35 cellular contexts compared by ENCODE assay signal in the genomic region with DNA sequence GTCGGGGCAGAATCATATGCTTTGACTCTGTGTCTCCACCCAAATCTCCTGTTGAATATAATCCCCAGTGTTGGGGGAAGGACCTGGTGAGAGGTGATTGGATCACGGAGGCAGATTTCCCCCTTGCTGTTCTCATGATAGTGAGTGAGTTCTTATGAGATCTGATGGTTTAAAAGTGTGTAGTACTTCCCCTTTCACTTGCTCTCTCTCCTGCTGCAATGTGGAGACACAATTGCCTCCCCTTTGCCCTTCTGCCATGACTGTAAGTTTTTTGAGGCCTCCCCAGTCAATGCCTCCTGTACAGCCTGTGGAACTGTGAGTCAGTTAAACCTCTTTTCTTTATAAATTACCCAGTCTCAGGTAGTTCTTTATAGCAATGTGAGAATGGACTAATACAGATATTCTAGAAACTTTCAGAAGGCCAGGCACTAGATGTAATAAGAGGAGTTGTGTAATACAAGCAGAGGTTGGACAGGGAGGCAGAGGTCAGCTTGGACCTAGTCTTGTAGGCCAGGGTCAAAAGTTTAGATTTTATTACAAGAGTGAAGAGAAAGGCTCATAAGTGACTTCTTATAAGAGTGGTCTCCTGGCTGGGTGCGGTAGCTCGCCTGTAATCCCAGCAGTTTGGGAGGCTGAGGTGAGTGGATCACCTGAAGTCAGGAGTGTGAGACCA. TPM values are rescaled to one million over a fixed set of nuclear protein-coding genes. Genes with fewer than 3 reads are reported as not detected.
DNase-seq lines count a peak whose midpoint lies in the region; ATAC-seq, FAIRE-seq and TF ChIP-seq lines count a peak whose summit lies in the region.
"Had no signal": no experiment of that assay in that cellular context is flagged by ENCODE, and none has a peak within 500 bp of the region (broad histone marks: within the 10 kb centered on the region; RNA-seq: fewer than 3 reads in every experiment).

No MANE protein-coding gene starts in this region.

- H3K9me3 ChIP-seq in GM12878 (replicated peaks; ENCODE audit: control insufficient read depth, insufficient read depth, low read length) = peaks cover 1% of the 10 kb centered on the region; the same call in 1 of the 3 replicates
- H3K9me3 ChIP-seq: breast epithelium, tibial nerve had no signal

- H3K27ac ChIP-seq in GM12878 (ENCODE audit: control insufficient read depth, insufficient read depth) = no peak overlapping the region
- H3K27ac ChIP-seq: breast epithelium, GM23248, PC-9, skin epidermis, tibial nerve had no signal

- no peaks in the 10 kb centered on the region for H3K4me1 ChIP-seq in GM12878 (ENCODE audit: control insufficient read depth, insufficient read depth, low read length)
- H3K4me1 ChIP-seq: breast epithelium, tibial nerve had no signal

- no peak overlapping the region for H3K4me3 ChIP-seq in NB4 (ENCODE audit: low read depth, low read length)
- H3K4me3 ChIP-seq in GM12878 = no peak overlapping the region
- H3K4me3 ChIP-seq: breast epithelium, GM23248, PC-9, skin epidermis, tibial nerve had no signal

- H3K4me1 Mint-ChIP-seq in T-helper 2 cell treated with Interferon-gamma antibody and Interleukin-4, amounts not matched to agents 5 μg/mL and 100 μg/mL, for 36 hours (ENCODE audit: low read depth) = peaks cover 3% of the 10 kb centered on the region
- peaks cover 20% of the 10 kb centered on the region for H3K4me1 Mint-ChIP-seq in stimulated activated memory B cell treated with anti-CD40 and anti-IgM and Interleukin-4, amounts not matched to agents 10 μg/mL and 1 μg/mL and 100 μg/mL, for 72 hours
- H3K4me1 Mint-ChIP-seq: activated T-helper 17 cell treated with anti-CD3 and anti-CD28 coated beads, Interleukin-2, amount 50 U/mL, for 72 hours had no signal

- no peak overlapping the region for H2AFZ ChIP-seq in GM12878 (ENCODE audit: control insufficient read depth, low read depth, low read length)
- H2AFZ ChIP-seq: GM23248, PC-9 had no signal

- H3K36me3 ChIP-seq in GM12878 (ENCODE audit: control insufficient read depth in 2 of 2, insufficient read depth in 2 of 2, low read length in 1 of 2) = no peaks in the 10 kb centered on the region
- H3K36me3 ChIP-seq: breast epithelium, tibial nerve had no signal

- CTCF ChIA-PET in GM12878 (lab: Yijun Ruan, JAX) = no interaction called here
- CTCF ChIA-PET in HEK293T (lab: Yijun Ruan, JAX) = no interaction called here

- peak; percentile 58 for ATAC-seq in GM12878
- ATAC-seq in stimulated activated memory B cell treated with anti-CD40 and anti-IgM and Interleukin-4, amounts not matched to agents 10 μg/mL and 1 μg/mL and 100 μg/mL, for 72 hours = peak; percentile 34
- ATAC-seq: activated T-helper 17 cell treated with anti-CD3 and anti-CD28 coated beads, Interleukin-2, amount 50 U/mL, for 72 hours; natural killer cell treated with Interleukin-12 subunit alpha and Interleukin-12 subunit beta and Interleukin-15 and Interleukin-18, amount 100 ng/mL, for 72 hours; Right ventricle myocardium inferior had no signal

- H4K20me1 ChIP-seq in GM12878 (ENCODE audit: control insufficient read depth, insufficient read depth) = no peaks in the 10 kb centered on the region

- TF ChIP-seq RAD21 in GM12878 (IDR thresholded peaks at IDR 0.05; ENCODE audit: insufficient read depth, low read depth, low read length) = no peak

- peak overlapping the region; percentile 32 for H3K27ac Mint-ChIP-seq in T-helper 2 cell treated with Interferon-gamma antibody and Interleukin-4, amounts not matched to agents 5 μg/mL and 100 μg/mL, for 36 hours
- H3K27ac Mint-ChIP-seq in stimulated activated memory B cell treated with anti-CD40 and anti-IgM and Interleukin-4, amounts not matched to agents 10 μg/mL and 1 μg/mL and 100 μg/mL, for 72 hours = no peak overlapping the region
- H3K27ac Mint-ChIP-seq: activated naive CD4-positive, alpha-beta T cell treated with anti-CD3 and anti-CD28 coated beads, Interleukin-2, amount 50 U/mL, for 24 hours; activated T-helper 17 cell treated with anti-CD3 and anti-CD28 coated beads, Interleukin-2, amount 50 U/mL, for 72 hours; CD4-positive, alpha-beta T cell; natural killer cell treated with Interleukin-12 subunit alpha and Interleukin-12 subunit beta and Interleukin-15 and Interleukin-18, amount 100 ng/mL, for 72 hours had no signal

- H3K9me3 Mint-ChIP-seq in T-helper 2 cell treated with Interferon-gamma antibody and Interleukin-4, amounts not matched to agents 5 μg/mL and 100 μg/mL, for 36 hours = no peaks in the 10 kb centered on the region
- no peaks in the 10 kb centered on the region for H3K9me3 Mint-ChIP-seq in stimulated activated memory B cell treated with anti-CD40 and anti-IgM and Interleukin-4, amounts not matched to agents 10 μg/mL and 1 μg/mL and 100 μg/mL, for 72 hours
- H3K9me3 Mint-ChIP-seq: activated naive CD4-positive, alpha-beta T cell treated with anti-CD3 and anti-CD28 coated beads, Interleukin-2, amount 50 U/mL, for 24 hours; activated T-helper 17 cell treated with anti-CD3 and anti-CD28 coated beads, Interleukin-2, amount 50 U/mL, for 72 hours; CD4-positive, alpha-beta T cell; natural killer cell treated with Interleukin-12 subunit alpha and Interleukin-12 subunit beta and Interleukin-15 and Interleukin-18, amount 100 ng/mL, for 72 hours had no signal

- in situ Hi-C loops in GM12878 (cut with MboI) = no loop called here

- SMC1A ChIA-PET in GM12878 (lab: Charles Lee; ENCODE audit: uncharacterized antibody, unreplicated experiment) = no interaction called here

- peaks cover 3% of the 10 kb centered on the region for H3K27me3 Mint-ChIP-seq in T-helper 2 cell treated with Interferon-gamma antibody and Interleukin-4, amounts not matched to agents 5 μg/mL and 100 μg/mL, for 36 hours (ENCODE audit: low read depth)
- H3K27me3 Mint-ChIP-seq in stimulated activated memory B cell treated with anti-CD40 and anti-IgM and Interleukin-4, amounts not matched to agents 10 μg/mL and 1 μg/mL and 100 μg/mL, for 72 hours = peaks cover 26% of the 10 kb centered on the region
- H3K27me3 Mint-ChIP-seq: natural killer cell treated with Interleukin-12 subunit alpha and Interleukin-12 subunit beta and Interleukin-15 and Interleukin-18, amount 100 ng/mL, for 72 hours had no signal

- no peak overlapping the region for H3K4me2 ChIP-seq in GM12878 (ENCODE audit: control insufficient read depth, insufficient read depth)
- H3K4me2 ChIP-seq: PC-9 had no signal

- 30% methylated on average over 4 of the region's 4 CpGs for WGBS in GM12878 (ENCODE audit: insufficient coverage, insufficient replicate concordance, low lambda C conversion rate, missing lambda C conversion rate)

- RAD21 ChIA-PET in GM12878 (lab: Charles Lee; ENCODE audit: unreplicated experiment) = interaction anchor here (1.3 kb wide), 1 partner anchor 9 kb away, joined by 3 read pairs; no protein-coding TSS in a partner anchor

- TF ChIP-seq POLR2A in NB4 (IDR thresholded peaks at IDR 0.05; ENCODE audit: extremely low read depth, insufficient read length) = no peak
- TF ChIP-seq POLR2A in GM12878 (IDR thresholded peaks at IDR 0.05; ENCODE audit: low read depth, low read length) = no peak

- POLR2A ChIA-PET in GM12878 (lab: Charles Lee) (no interaction called here), HEK293T (lab: Yijun Ruan, JAX) (no interaction called here)

- FAIRE-seq in GM12878 (lab: Jason Lieb, UNC) = no peak
- FAIRE-seq: D721Med, islet of Langerhans had no signal

- no peaks in the 10 kb centered on the region for H3K27me3 ChIP-seq in GM12878 (replicated peaks in 1 of 2; ENCODE audit: control insufficient read depth in 2 of 2, insufficient read depth in 2 of 2, low read length in 1 of 2)
- H3K27me3 ChIP-seq: breast epithelium, tibial nerve had no signal

- H3K9ac ChIP-seq in GM12878 (ENCODE audit: control insufficient read depth, insufficient read depth, low read length) = no peak overlapping the region
- H3K9ac ChIP-seq: GM23248 had no signal

- no peaks in the 10 kb centered on the region for H3K36me3 Mint-ChIP-seq in T-helper 2 cell treated with Interferon-gamma antibody and Interleukin-4, amounts not matched to agents 5 μg/mL and 100 μg/mL, for 36 hours (ENCODE audit: low read depth)
- H3K36me3 Mint-ChIP-seq in stimulated activated memory B cell treated with anti-CD40 and anti-IgM and Interleukin-4, amounts not matched to agents 10 μg/mL and 1 μg/mL and 100 μg/mL, for 72 hours = no peaks in the 10 kb centered on the region
- H3K36me3 Mint-ChIP-seq: activated naive CD4-positive, alpha-beta T cell treated with anti-CD3 and anti-CD28 coated beads, Interleukin-2, amount 50 U/mL, for 24 hours; natural killer cell treated with Interleukin-12 subunit alpha and Interleukin-12 subunit beta and Interleukin-15 and Interleukin-18, amount 100 ng/mL, for 72 hours had no signal

- H3K79me2 ChIP-seq in GM12878 (ENCODE audit: control insufficient read depth, insufficient read depth, low read length) = no peaks in the 10 kb centered on the region

- TF ChIP-seq EP300 in GM12878 (IDR thresholded peaks at IDR 0.05; ENCODE audit: borderline replicate concordance in 1 of 2, control insufficient read depth in 1 of 2, low read depth in 2 of 2, low read length in 2 of 2) = no peak

- intact Hi-C loops in GM12878 (cut with micrococcal nuclease; ENCODE audit: unreplicated experiment) = no loop called here

- no TSS peak for BruUV-seq in GM12878 (replicated peaks; lab: Mats Ljungman, UMichigan)

- no peak overlapping the region for H3K4me3 Mint-ChIP-seq in T-helper 2 cell treated with Interferon-gamma antibody and Interleukin-4, amounts not matched to agents 5 μg/mL and 100 μg/mL, for 36 hours
- H3K4me3 Mint-ChIP-seq in stimulated activated memory B cell treated with anti-CD40 and anti-IgM and Interleukin-4, amounts not matched to agents 10 μg/mL and 1 μg/mL and 100 μg/mL, for 72 hours = no peak overlapping the region
- H3K4me3 Mint-ChIP-seq: activated naive CD4-positive, alpha-beta T cell treated with anti-CD3 and anti-CD28 coated beads, Interleukin-2, amount 50 U/mL, for 24 hours; activated T-helper 17 cell treated with anti-CD3 and anti-CD28 coated beads, Interleukin-2, amount 50 U/mL, for 72 hours; CD4-positive, alpha-beta T cell; natural killer cell treated with Interleukin-12 subunit alpha and Interleukin-12 subunit beta and Interleukin-15 and Interleukin-18, amount 100 ng/mL, for 72 hours had no signal

- DNase-seq in T-helper 2 cell treated with Interferon-gamma antibody and Interleukin-4, amounts not matched to agents 5 μg/mL and 100 μg/mL, for 36 hours (ENCODE audit: low spot score) = no peak
- DNase-seq in T-helper 2 cell = no peak
- peak; percentile 73 for DNase-seq in NB4 (ENCODE audit: low read depth)
- no peak for DNase-seq in GM12878 (ENCODE audit: low read depth, low spot score)
- no peak for DNase-seq in SK-N-DZ (ENCODE audit: low spot score)
- DNase-seq in NK-92 treated with Interleukin-12 subunit alpha and Interleukin-12 subunit beta, amount 100 ng/mL, for 24 hours (lab: John Stamatoyannopoulos, UW) = no peak
- DNase-seq in HEK293T (ENCODE audit: extremely low spot score) = no peak
- DNase-seq: activated CD4-positive, alpha-beta T cell treated with anti-CD3 and anti-CD28 coated beads, Interleukin-2, amount 50 U/mL, for 1 hour; CD4-positive, alpha-beta T cell; effector CD4-positive, alpha-beta T cell; glutamatergic neuron; GM23248; KG1; MM.1S; NCI-H146; NCI-H446 treated with DMSO at 0.1 percent for 48 hours; NCI-H82; PC-9; stimulated activated CD8-positive, alpha-beta memory T cell treated with anti-CD3 and anti-CD28 coated beads, Interleukin-4, amount 100 ng/mL, for 48 hours had no signal

- no peak for TF ChIP-seq CTCF in NB4 (IDR thresholded peaks at IDR 0.05; ENCODE audit: low read depth, low read length)
- no peak for TF ChIP-seq CTCF in GM12878 (IDR thresholded peaks at IDR 0.05 in 2 of 3, conservative IDR thresholded peaks at IDR 0.05 in 1 of 3; ENCODE audit: control insufficient read depth in 2 of 3, extremely low read depth in 1 of 3, insufficient read depth in 1 of 3, low read depth in 3 of 3, low read length in 3 of 3)

RNA-seq across cellular contexts. Expression of a gene that starts 9.3 kb away (rescaled TPM):
- not detected in 2 replicates for total RNA-seq in GM12878 (2013; cell fraction: nucleolus; rRNA removed)
- not detected in 2 replicates for total RNA-seq in GM12878 (2014; rRNA removed)
- not detected in 2 replicates for total RNA-seq in GM12878 (2014; rRNA removed; fragmentation: Illumina TruSeq; extraction: Trizol)
- total RNA-seq in GM12878 (2021) = 1.3 and 1.4 TPM in 2 replicates
- polyA plus RNA-seq in GM12878 (2011; ENCODE audit: low read depth) = not detected
- not detected in 2 replicates for polyA plus RNA-seq in GM12878 (2011; rRNA removed)
- polyA plus RNA-seq in GM12878 (2011; cell fraction: cytosol; rRNA removed) = not detected in 2 replicates
- not detected in 2 replicates for polyA plus RNA-seq in GM12878 (2011; cell fraction: nucleus; rRNA removed)
- polyA plus RNA-seq in GM12878 (2012) = 0.06 TPM in 1 of 2 replicates, not detected in the other
- polyA plus RNA-seq in GM12878 (2014; fragmentation: Illumina TruSeq; extraction: Trizol) = not detected in 2 replicates
- polyA plus RNA-seq in GM12878 (2014; fragmentation: Nextera tagmentation; extraction: Ambion mirVana) = not detected
- polyA plus RNA-seq in GM12878 (2014; rRNA removed) = not detected in 2 replicates
- under 1 TPM in 1 of 2 experiments, not detected in 1; 0.24 TPM for polyA plus RNA-seq in GM12878 (2016; fragmentation: Nextera tagmentation; extraction: Ambion mirVana)
- polyA minus RNA-seq in GM12878 (2011; rRNA and poly(A)+ RNA removed) = not detected in 2 replicates
- polyA minus RNA-seq in GM12878 (2011; cell fraction: cytosol; rRNA and poly(A)+ RNA removed) = not detected in 2 replicates
- not detected in 2 replicates for polyA minus RNA-seq in GM12878 (2011; cell fraction: nucleus; rRNA and poly(A)+ RNA removed)
- 22.4 and 28.2 TPM in 2 replicates for polyA plus RNA-seq in SK-N-DZ (2014; cell fraction: cytosol; rRNA removed)
- polyA plus RNA-seq in SK-N-DZ (2014; cell fraction: nucleus; rRNA removed) = 11.5 and 26.6 TPM in 2 replicates
- total RNA-seq: activated T-helper 17 cell treated with anti-CD3 and anti-CD28 coated beads, Interleukin-2, amount 50 U/mL, for 72 hours; Daoy; HT1080; natural killer cell treated with Interleukin-12 subunit alpha and Interleukin-12 subunit beta and Interleukin-15 and Interleukin-18, amount 100 ng/mL, for 72 hours had no signal

RNA-seq across cellular contexts. Expression of a gene that starts 20.7 kb away (rescaled TPM):
- 29.9 and 31.2 TPM in 2 replicates for total RNA-seq in GM12878 (2013; cell fraction: nucleolus; rRNA removed)
- total RNA-seq in GM12878 (2014; rRNA removed) (143 and 146 TPM in 2 replicates), GM12878 (2014; rRNA removed; fragmentation: Illumina TruSeq; extraction: Trizol) (114 and 115 TPM in 2 replicates), GM12878 (2021) (128 and 142 TPM in 2 replicates)
- polyA plus RNA-seq in GM12878 (2011; ENCODE audit: low read depth) = 107 TPM
- polyA plus RNA-seq in GM12878 (2011; rRNA removed) (142 and 211 TPM in 2 replicates), GM12878 (2014; fragmentation: Illumina TruSeq; extraction: Trizol) (166 and 179 TPM in 2 replicates), GM12878 (2014; fragmentation: Nextera tagmentation; extraction: Ambion mirVana) (100 to 1,000 TPM; 262 to 295 TPM), GM12878 (2014; rRNA removed) (161 and 177 TPM in 2 replicates), GM12878 (2016; fragmentation: Nextera tagmentation; extraction: Ambion mirVana) (100 to 1,000 TPM; 156 to 170 TPM)
- polyA plus RNA-seq in GM12878 (2011; cell fraction: cytosol; rRNA removed) = 352 and 471 TPM in 2 replicates
- 157 and 180 TPM in 2 replicates for polyA plus RNA-seq in GM12878 (2011; cell fraction: nucleus; rRNA removed)
- 137 and 151 TPM in 2 replicates for polyA plus RNA-seq in GM12878 (2012)
- 300 and 364 TPM in 2 replicates for polyA minus RNA-seq in GM12878 (2011; rRNA and poly(A)+ RNA removed)
- 55.1 and 68.1 TPM in 2 replicates for polyA minus RNA-seq in GM12878 (2011; cell fraction: cytosol; rRNA and poly(A)+ RNA removed)
- 35.7 and 40.4 TPM in 2 replicates for polyA minus RNA-seq in GM12878 (2011; cell fraction: nucleus; rRNA and poly(A)+ RNA removed)
- 47.7 and 47.8 TPM in 2 replicates for polyA plus RNA-seq in SK-N-DZ (2014; cell fraction: cytosol; rRNA removed)
- 17.3 and 21.4 TPM in 2 replicates for polyA plus RNA-seq in SK-N-DZ (2014; cell fraction: nucleus; rRNA removed)

RNA-seq across cellular contexts. Expression of a gene that starts 50.8 kb away (rescaled TPM):
- not detected in 2 replicates for total RNA-seq in GM12878 (2013; cell fraction: nucleolus; rRNA removed)
- total RNA-seq in GM12878 (2014; rRNA removed) = not detected in 2 replicates
- total RNA-seq in GM12878 (2014; rRNA removed; fragmentation: Illumina TruSeq; extraction: Trizol) = not detected in 2 replicates
- total RNA-seq in GM12878 (2021) = not detected in 2 replicates
- polyA plus RNA-seq in GM12878 (2011; ENCODE audit: low read depth) = 0.16 TPM
- polyA plus RNA-seq in GM12878 (2011; rRNA removed) = not detected in 2 replicates
- polyA plus RNA-seq in GM12878 (2011; cell fraction: cytosol; rRNA removed) = not detected in 2 replicates
- not detected in 2 replicates for polyA plus RNA-seq in GM12878 (2011; cell fraction: nucleus; rRNA removed)
- 0.26 and 0.29 TPM in 2 replicates for polyA plus RNA-seq in GM12878 (2012)
- polyA plus RNA-seq in GM12878 (2014; fragmentation: Illumina TruSeq; extraction: Trizol) = not detected in 2 replicates
- polyA plus RNA-seq in GM12878 (2014; fragmentation: Nextera tagmentation; extraction: Ambion mirVana) = under 1 TPM in 1 of 2 experiments, not detected in 1; 0.06 TPM
- not detected in 2 replicates for polyA plus RNA-seq in GM12878 (2014; rRNA removed)
- under 1 TPM; 0.10 to 0.17 TPM for polyA plus RNA-seq in GM12878 (2016; fragmentation: Nextera tagmentation; extraction: Ambion mirVana)
- polyA minus RNA-seq in GM12878 (2011; rRNA and poly(A)+ RNA removed) = not detected in 2 replicates
- not detected in 2 replicates for polyA minus RNA-seq in GM12878 (2011; cell fraction: cytosol; rRNA and poly(A)+ RNA removed)
- not detected in 2 replicates for polyA minus RNA-seq in GM12878 (2011; cell fraction: nucleus; rRNA and poly(A)+ RNA removed)
- polyA plus RNA-seq in SK-N-DZ (2014; cell fraction: cytosol; rRNA removed) = 0.12 and 0.16 TPM in 2 replicates
- 0.50 and 0.64 TPM in 2 replicates for polyA plus RNA-seq in SK-N-DZ (2014; cell fraction: nucleus; rRNA removed)
- total RNA-seq: A172; activated T-helper 17 cell treated with anti-CD3 and anti-CD28 coated beads, Interleukin-2, amount 50 U/mL, for 72 hours; breast epithelium; CD4-positive, alpha-beta T cell; Daoy; epithelial cell of proximal tubule; GM23248; HT1080; lower leg skin; natural killer cell treated with Interleukin-12 subunit alpha and Interleukin-12 subunit beta and Interleukin-15 and Interleukin-18, amount 100 ng/mL, for 72 hours; osteoblast; PC-9; Right ventricle myocardium inferior; tibial nerve had no signal
- polyA plus RNA-seq: GM23248 had no signal

RNA-seq across cellular contexts. Expression of a gene that starts 57.6 kb away (rescaled TPM):
- total RNA-seq in GM12878 (2013; cell fraction: nucleolus; rRNA removed) = 8.4 and 9.4 TPM in 2 replicates
- 178 and 187 TPM in 2 replicates for total RNA-seq in GM12878 (2014; rRNA removed)
- total RNA-seq in GM12878 (2014; rRNA removed; fragmentation: Illumina TruSeq; extraction: Trizol) = 139 and 148 TPM in 2 replicates
- total RNA-seq in GM12878 (2021) = 192 and 195 TPM in 2 replicates
- 131 TPM for polyA plus RNA-seq in GM12878 (2011; ENCODE audit: low read depth)
- 161 and 208 TPM in 2 replicates for polyA plus RNA-seq in GM12878 (2011; rRNA removed)
- polyA plus RNA-seq in GM12878 (2011; cell fraction: cytosol; rRNA removed) = 261 and 266 TPM in 2 replicates
- 98.1 and 123 TPM in 2 replicates for polyA plus RNA-seq in GM12878 (2011; cell fraction: nucleus; rRNA removed)
- polyA plus RNA-seq in GM12878 (2012) = 97.2 and 107 TPM in 2 replicates
- polyA plus RNA-seq in GM12878 (2014; fragmentation: Illumina TruSeq; extraction: Trizol) = 181 and 204 TPM in 2 replicates
- polyA plus RNA-seq in GM12878 (2014; fragmentation: Nextera tagmentation; extraction: Ambion mirVana) = 100 to 1,000 TPM; 770 to 898 TPM
- polyA plus RNA-seq in GM12878 (2014; rRNA removed) = 204 and 247 TPM in 2 replicates
- 100 to 1,000 TPM; 272 to 362 TPM for polyA plus RNA-seq in GM12878 (2016; fragmentation: Nextera tagmentation; extraction: Ambion mirVana)
- 66.3 and 94.2 TPM in 2 replicates for polyA minus RNA-seq in GM12878 (2011; rRNA and poly(A)+ RNA removed)
- polyA minus RNA-seq in GM12878 (2011; cell fraction: cytosol; rRNA and poly(A)+ RNA removed) = 13.0 and 17.4 TPM in 2 replicates
- 16.0 and 28.5 TPM in 2 replicates for polyA minus RNA-seq in GM12878 (2011; cell fraction: nucleus; rRNA and poly(A)+ RNA removed)
- 76.1 and 111 TPM in 2 replicates for polyA plus RNA-seq in SK-N-DZ (2014; cell fraction: cytosol; rRNA removed)
- 36.7 and 53.3 TPM in 2 replicates for polyA plus RNA-seq in SK-N-DZ (2014; cell fraction: nucleus; rRNA removed)
